28 cellular contexts compared by ENCODE assay signal in genomic region chr17:75160211-75160610, GRCh38. TPM values are rescaled to one million over a fixed set of nuclear protein-coding genes. Genes with fewer than 3 reads are reported as not detected.
DNase-seq lines count a peak whose midpoint lies in the region; ATAC-seq and TF ChIP-seq lines count a peak whose summit lies in the region.
"Had no signal": no experiment of that assay in that cellular context is flagged by ENCODE, and none has a peak within 500 bp of the region (broad histone marks: within the 10 kb centered on the region; RNA-seq: fewer than 3 reads in every experiment).

No MANE protein-coding gene starts in this region.

- H3K4me1 ChIP-seq in mucosa of stomach (ENCODE audit: control insufficient read depth, insufficient read depth, low read length), result peaks cover 25% of the 10 kb centered on the region
- H3K4me1 ChIP-seq in stomach, result peaks cover 0 to 18% (median 4%) of the 10 kb centered on the region in 4 donors
- H3K4me1 ChIP-seq: parathyroid adenoma, tibial artery had no signal

- no peaks in the 10 kb centered on the region for H3K9me3 Mint-ChIP-seq in HFFc6
- H3K9me3 Mint-ChIP-seq in activated T-helper 1 cell treated with anti-CD3 and anti-CD28 coated beads, Interleukin-12 subunit alpha, Interleukin-12 subunit beta, Interleukin-2, Interleukin-4 antibody, amounts not matched to agents 30 ng/mL and 10 ng/mL and 1 ng/mL, durations not matched to agents 14 hours and 24 hours and 36 hours, result no peaks in the 10 kb centered on the region
- H3K9me3 Mint-ChIP-seq: central memory CD8-positive, alpha-beta T cell; neural crest cell; T-helper 1 cell treated with Interleukin-12 subunit alpha and Interleukin-12 subunit beta and Interleukin-4 antibody, amounts not matched to agents 30 μg/mL and 1 μg/mL, for 36 hours had no signal

- WGBS in stomach, 5 donors, result 88 to 92% (median 91%) methylated on average over 5 of the region's 5 CpGs

- no peak overlapping the region for H3K4me3 Mint-ChIP-seq in HFFc6
- no peak overlapping the region for H3K4me3 Mint-ChIP-seq in activated T-helper 1 cell treated with anti-CD3 and anti-CD28 coated beads, Interleukin-12 subunit alpha, Interleukin-12 subunit beta, Interleukin-2, Interleukin-4 antibody, amounts not matched to agents 30 ng/mL and 10 ng/mL and 1 ng/mL, durations not matched to agents 14 hours and 24 hours and 36 hours
- H3K4me3 Mint-ChIP-seq: central memory CD8-positive, alpha-beta T cell; T-helper 1 cell treated with Interleukin-12 subunit alpha and Interleukin-12 subunit beta and Interleukin-4 antibody, amounts not matched to agents 30 μg/mL and 1 μg/mL, for 36 hours had no signal

- DNase-seq in HFFc6, result no peak
- no peak for DNase-seq in activated T-helper 1 cell treated with anti-CD3 and anti-CD28 coated beads, Interleukin-12 subunit alpha, Interleukin-12 subunit beta, Interleukin-2, Interleukin-4 antibody, amounts not matched to agents 30 ng/mL and 10 ng/mL and 1 ng/mL, durations not matched to agents 14 hours and 24 hours and 36 hours (ENCODE audit: low spot score)
- DNase-seq in stomach, result no peak
- DNase-seq in hypothalamus (lab: John Stamatoyannopoulos, UW), result no peak
- no peak for DNase-seq in NCI-H1930 (lab: John Stamatoyannopoulos, UW)
- DNase-seq: activated naive CD4-positive, alpha-beta T cell; activated T-cell treated with anti-CD3 and anti-CD28 coated beads, Interleukin-2, amount 50 U/mL, for 48 hours; DND-41; GF-D8; hippocampal formation; Karpas-422; left cardiac atrium; NCI-H446; NCI-H774; RPMI8226; stimulated activated CD4-positive, alpha-beta T cell treated with anti-CD3 and anti-CD28 coated beads, Interleukin-12 subunit alpha, Interleukin-12 subunit beta, amount 100 ng/mL, for 4 hours; stimulated activated CD4-positive, alpha-beta T cell treated with anti-CD3 and anti-CD28 coated beads, Interleukin-2, amount 100 ng/mL, for 48 hours had no signal

- no peaks in the 10 kb centered on the region for H3K27me3 Mint-ChIP-seq in HFFc6 (ENCODE audit: insufficient read depth)
- H3K27me3 Mint-ChIP-seq in activated T-helper 1 cell treated with anti-CD3 and anti-CD28 coated beads, Interleukin-12 subunit alpha, Interleukin-12 subunit beta, Interleukin-2, Interleukin-4 antibody, amounts not matched to agents 30 ng/mL and 10 ng/mL and 1 ng/mL, durations not matched to agents 14 hours and 24 hours and 36 hours (ENCODE audit: insufficient read depth), result no peaks in the 10 kb centered on the region
- H3K27me3 Mint-ChIP-seq: central memory CD8-positive, alpha-beta T cell had no signal

- peaks cover 34% of the 10 kb centered on the region for H3K4me1 Mint-ChIP-seq in HFFc6 (ENCODE audit: low read depth)
- H3K4me1 Mint-ChIP-seq in activated T-helper 1 cell treated with anti-CD3 and anti-CD28 coated beads, Interleukin-12 subunit alpha, Interleukin-12 subunit beta, Interleukin-2, Interleukin-4 antibody, amounts not matched to agents 30 ng/mL and 10 ng/mL and 1 ng/mL, durations not matched to agents 14 hours and 24 hours and 36 hours (ENCODE audit: low read depth), result peaks cover 3% of the 10 kb centered on the region
- H3K4me1 Mint-ChIP-seq: central memory CD8-positive, alpha-beta T cell; neural crest cell had no signal

- H3K9me3 ChIP-seq in mucosa of stomach (ENCODE audit: control insufficient read depth, low read length) (no peaks in the 10 kb centered on the region), stomach (no peaks in the 10 kb centered on the region)
- H3K9me3 ChIP-seq: HAP-1, right atrium auricular region, tibial artery had no signal

- intact Hi-C loops in activated T-helper 1 cell treated with anti-CD3 and anti-CD28 coated beads, Interleukin-12 subunit alpha, Interleukin-12 subunit beta, Interleukin-2, Interleukin-4 antibody, amounts not matched to agents 30 ng/mL and 10 ng/mL and 1 ng/mL, durations not matched to agents 14 hours and 24 hours and 36 hours (cut with micrococcal nuclease), result no loop called here
- intact Hi-C loops in stomach (cut with DNase I; ENCODE audit: low total_unique reads), result no loop called here

- H3K36me3 ChIP-seq in mucosa of stomach (ENCODE audit: control insufficient read depth, insufficient read depth, low read length) (no peaks in the 10 kb centered on the region), stomach (peaks cover 0 to 23% (median 17%) of the 10 kb centered on the region in 4 donors)

- H3K27ac Mint-ChIP-seq in HFFc6, result peak overlapping the region; percentile 96
- H3K27ac Mint-ChIP-seq in activated T-helper 1 cell treated with anti-CD3 and anti-CD28 coated beads, Interleukin-12 subunit alpha, Interleukin-12 subunit beta, Interleukin-2, Interleukin-4 antibody, amounts not matched to agents 30 ng/mL and 10 ng/mL and 1 ng/mL, durations not matched to agents 14 hours and 24 hours and 36 hours, result peak overlapping the region; percentile 34
- H3K27ac Mint-ChIP-seq: T-helper 1 cell treated with Interleukin-12 subunit alpha and Interleukin-12 subunit beta and Interleukin-4 antibody, amounts not matched to agents 30 μg/mL and 1 μg/mL, for 36 hours had no signal

- no peak for TF ChIP-seq POLR2A in stomach (IDR thresholded peaks at IDR 0.05)

- TF ChIP-seq EP300 in stomach (IDR thresholded peaks at IDR 0.05), result no peak

- peaks cover 11% of the 10 kb centered on the region; the same call in 1 of the 2 replicates for H3K36me3 Mint-ChIP-seq in HFFc6 (ENCODE audit: low read depth)
- peaks cover 9% of the 10 kb centered on the region for H3K36me3 Mint-ChIP-seq in activated T-helper 1 cell treated with anti-CD3 and anti-CD28 coated beads, Interleukin-12 subunit alpha, Interleukin-12 subunit beta, Interleukin-2, Interleukin-4 antibody, amounts not matched to agents 30 ng/mL and 10 ng/mL and 1 ng/mL, durations not matched to agents 14 hours and 24 hours and 36 hours (ENCODE audit: low read depth)

- H3K27me3 ChIP-seq in mucosa of stomach (ENCODE audit: control insufficient read depth, insufficient read depth, low read length) (no peaks in the 10 kb centered on the region), stomach (no peaks in the 10 kb centered on the region)
- H3K27me3 ChIP-seq: right atrium auricular region, tibial artery had no signal

- no peak for ATAC-seq in SK-N-SH treated with all-trans-retinoic acid at 6 μM for 48 hours
- ATAC-seq: HepG2, left cardiac atrium had no signal

- H3K4me3 ChIP-seq in mucosa of stomach (ENCODE audit: low read length) (no peak overlapping the region), stomach (no peak overlapping the region)
- H3K4me3 ChIP-seq: HAP-1, right atrium auricular region, tibial artery had no signal

- H3K27ac ChIP-seq in stomach, result peak overlapping the region in 3 of 5 donors; percentile 46 to 71 (median 58)
- H3K27ac ChIP-seq: C4-2B, parathyroid adenoma, right atrium auricular region, tibial artery had no signal

- peak overlapping the region; percentile 7 for H3K9ac ChIP-seq in mucosa of stomach (ENCODE audit: low read length)
- H3K9ac ChIP-seq: parathyroid adenoma had no signal

- TF ChIP-seq CTCF in HFFc6 (IDR thresholded peaks at IDR 0.05) (no peak), stomach (IDR thresholded peaks at IDR 0.05) (no peak)

RNA-seq across cellular contexts. Expression of gene JPT1, which starts 5.9 kb away (rescaled TPM):
- 100 to 1,000 TPM; 236 to 276 (median 265) TPM for total RNA-seq in HFFc6 (2021; fragmentation: NEBNext Ultra II Directional; extraction: Animal tissue kit (Norgen Biotek cat#: 25700))
- total RNA-seq in activated T-helper 1 cell treated with anti-CD3 and anti-CD28 coated beads, Interleukin-12 subunit alpha, Interleukin-12 subunit beta, Interleukin-2, Interleukin-4 antibody, amounts not matched to agents 30 ng/mL and 10 ng/mL and 1 ng/mL, durations not matched to agents 14 hours and 24 hours and 36 hours, result 271 and 299 TPM in 2 replicates
- 100 to 1,000 TPM in 1 of 5 donors, 10 to 100 TPM in 3, 1 to 10 TPM in 1; 8.0 to 217 (median 61.9) TPM for total RNA-seq in stomach
- 100 to 1,000 TPM; 133 to 405 (median 227) TPM for polyA plus RNA-seq in stomach

RNA-seq across cellular contexts. Expression of gene SUMO2, which starts 22.5 kb away (rescaled TPM):
- 100 to 1,000 TPM; 398 to 555 (median 512) TPM for total RNA-seq in HFFc6 (2021; fragmentation: NEBNext Ultra II Directional; extraction: Animal tissue kit (Norgen Biotek cat#: 25700))
- total RNA-seq in activated T-helper 1 cell treated with anti-CD3 and anti-CD28 coated beads, Interleukin-12 subunit alpha, Interleukin-12 subunit beta, Interleukin-2, Interleukin-4 antibody, amounts not matched to agents 30 ng/mL and 10 ng/mL and 1 ng/mL, durations not matched to agents 14 hours and 24 hours and 36 hours, result 649 and 656 TPM in 2 replicates
- 10 to 100 TPM; 10.7 to 88.1 (median 53.6) TPM for total RNA-seq in stomach
- 100 to 1,000 TPM in 2 of 3 donors, 10 to 100 TPM in 1; 66.0 to 141 (median 130) TPM for polyA plus RNA-seq in stomach

RNA-seq across cellular contexts. Expression of gene NT5C, which starts 28.7 kb away (rescaled TPM):
- total RNA-seq in HFFc6 (2021; fragmentation: NEBNext Ultra II Directional; extraction: Animal tissue kit (Norgen Biotek cat#: 25700)), result 10 to 100 TPM; 30.4 to 41.7 (median 36.3) TPM
- 80.0 and 80.1 TPM in 2 replicates for total RNA-seq in activated T-helper 1 cell treated with anti-CD3 and anti-CD28 coated beads, Interleukin-12 subunit alpha, Interleukin-12 subunit beta, Interleukin-2, Interleukin-4 antibody, amounts not matched to agents 30 ng/mL and 10 ng/mL and 1 ng/mL, durations not matched to agents 14 hours and 24 hours and 36 hours
- total RNA-seq in stomach, result 100 to 1,000 TPM in 3 of 5 donors, 10 to 100 TPM in 2; 24.1 to 472 (median 150) TPM
- 100 to 1,000 TPM in 2 of 3 donors, 10 to 100 TPM in 1; 60.5 to 120 (median 117) TPM for polyA plus RNA-seq in stomach

RNA-seq across cellular contexts. Expression of gene NUP85, which starts 45.3 kb away (rescaled TPM):
- total RNA-seq in HFFc6 (2021; fragmentation: NEBNext Ultra II Directional; extraction: Animal tissue kit (Norgen Biotek cat#: 25700)), result 10 to 100 TPM; 38.0 to 47.8 (median 43.1) TPM
- 122 and 129 TPM in 2 replicates for total RNA-seq in activated T-helper 1 cell treated with anti-CD3 and anti-CD28 coated beads, Interleukin-12 subunit alpha, Interleukin-12 subunit beta, Interleukin-2, Interleukin-4 antibody, amounts not matched to agents 30 ng/mL and 10 ng/mL and 1 ng/mL, durations not matched to agents 14 hours and 24 hours and 36 hours
- 100 to 1,000 TPM in 1 of 5 donors, 10 to 100 TPM in 4; 20.3 to 220 (median 29.2) TPM for total RNA-seq in stomach
- 10 to 100 TPM; 21.5 to 52.1 (median 37.3) TPM for polyA plus RNA-seq in stomach

RNA-seq across cellular contexts. Expression of gene ARMC7, which starts 50.4 kb away (rescaled TPM):
- total RNA-seq in HFFc6 (2021; fragmentation: NEBNext Ultra II Directional; extraction: Animal tissue kit (Norgen Biotek cat#: 25700)), result 10 to 100 TPM in 2 of 6 experiments, 1 to 10 TPM in 4; 9.1 to 11.7 (median 9.6) TPM
- total RNA-seq in activated T-helper 1 cell treated with anti-CD3 and anti-CD28 coated beads, Interleukin-12 subunit alpha, Interleukin-12 subunit beta, Interleukin-2, Interleukin-4 antibody, amounts not matched to agents 30 ng/mL and 10 ng/mL and 1 ng/mL, durations not matched to agents 14 hours and 24 hours and 36 hours, result 11.6 and 13.0 TPM in 2 replicates
- 10 to 100 TPM in 4 of 5 donors, 1 to 10 TPM in 1; 2.2 to 26.8 (median 13.9) TPM for total RNA-seq in stomach
- polyA plus RNA-seq in stomach, result 10 to 100 TPM in 2 of 3 donors, 1 to 10 TPM in 1; 9.6 to 10.8 (median 10.7) TPM
